Comparison of ENCODE assay signal across 31 cellular contexts in genomic region chr2:162787616-162788015, GRCh38. TPM values are rescaled to one million over a fixed set of nuclear protein-coding genes. Genes with fewer than 3 reads are reported as not detected.
"Had no signal": no experiment of that assay in that cellular context is flagged by ENCODE, and none has a peak within 500 bp of the region (broad histone marks: within the 10 kb centered on the region; RNA-seq: fewer than 3 reads in every experiment).

No MANE protein-coding gene starts in this region.

- H3K4me1 Mint-ChIP-seq: endodermal cell, mesothelial cell of epicardium had no signal

- ATAC-seq: effector memory CD8-positive, alpha-beta T cell; esophagus mucosa; gastrocnemius medialis; heart right ventricle; left cardiac atrium; left lung; left ventricle myocardium superior; mucosa of descending colon had no signal

- H3K4me3 Mint-ChIP-seq: dendritic cell treated with granulocyte-macrophage colony-stimulating factor and Interleukin-4, amounts not matched to agents 40 ng/mL and 50 ng/mL, for 4 days; effector memory CD8-positive, alpha-beta T cell; endodermal cell; mesothelial cell of epicardium had no signal

- H3K4me3 ChIP-seq: colonic mucosa, esophagus squamous epithelium, gastrocnemius medialis, heart right ventricle, left lung, lower lobe of right lung, mucosa of descending colon had no signal

- FAIRE-seq: endometrium, islet of Langerhans, keratinocyte had no signal

- H3K27me3 Mint-ChIP-seq: dendritic cell treated with granulocyte-macrophage colony-stimulating factor and Interleukin-4, amounts not matched to agents 40 ng/mL and 50 ng/mL, for 4 days; effector memory CD8-positive, alpha-beta T cell had no signal

- H3K27me3 ChIP-seq: colonic mucosa, esophagus squamous epithelium, gastrocnemius medialis, heart right ventricle, left lung had no signal

- H3K36me3 Mint-ChIP-seq: mesothelial cell of epicardium had no signal

- DNase-seq: colonic mucosa; cortex of kidney; effector CD8-positive, alpha-beta T cell; effector memory CD8-positive, alpha-beta T cell; endodermal cell; erythroblast; esophagus squamous epithelium; foreskin fibroblast; foreskin melanocyte; gastrocnemius medialis; glutamatergic neuron; hippocampal formation; left cardiac atrium; left ventricle myocardium superior; lower lobe of right lung; mesenchymal stem cell had no signal

- H3K9me3 ChIP-seq: colonic mucosa had no signal

- H3K27ac ChIP-seq: colonic mucosa, epithelial cell of prostate, esophagus squamous epithelium, gastrocnemius medialis, heart right ventricle, left lung, lower lobe of right lung had no signal

- H3K4me1 ChIP-seq: colonic mucosa, esophagus squamous epithelium, gastrocnemius medialis, heart right ventricle, left lung, lower lobe of right lung had no signal

- H3K36me3 ChIP-seq: colonic mucosa, esophagus squamous epithelium, gastrocnemius medialis, heart right ventricle, left lung, lower lobe of right lung had no signal

- H3K27ac Mint-ChIP-seq: dendritic cell treated with granulocyte-macrophage colony-stimulating factor and Interleukin-4, amounts not matched to agents 40 ng/mL and 50 ng/mL, for 4 days; effector memory CD8-positive, alpha-beta T cell; endodermal cell; mesothelial cell of epicardium had no signal

RNA-seq across cellular contexts. Expression of gene KCNH7, which starts 51.0 kb away (rescaled TPM):
- total RNA-seq: chondrocyte, colonic mucosa, dermis microvascular lymphatic vessel endothelial cell, esophagus mucosa, esophagus squamous epithelium, gastrocnemius medialis, left lung, left ventricle myocardium superior, lower leg skin, lung microvascular endothelial cell, mesenteric fat pad had no signal
- polyA plus RNA-seq: heart right ventricle, keratinocyte had no signal
